In genomic region chr11:129785383-129786111, GRCh38 we compare ENCODE assay signal across 7 cellular contexts. TPM values are rescaled to one million over a fixed set of nuclear protein-coding genes. Genes with fewer than 3 reads are reported as not detected.
A peak's percentile ranks its signal among the peaks of the same experiment; 100 is the strongest.
DNase-seq lines count a peak whose midpoint lies in the region; ATAC-seq and TF ChIP-seq lines count a peak whose summit lies in the region.

No MANE protein-coding gene starts in this region.

- DNase-seq in DMS53 treated with DMSO at 0.1 percent for 48 hours (lab: John Stamatoyannopoulos, UW; ENCODE audit: unreplicated experiment) (peak; percentile 25), LNCaP clone FGC (ENCODE audit: low read depth) (no peak), lung microvascular endothelial cell (ENCODE audit: low read depth in 2 of 2) (peak; percentile 20 to 41), C1 segment of cervical spinal cord (lab: John Stamatoyannopoulos, UW) (no peak)

- no peak overlapping the region for H3K4me3 ChIP-seq in LNCaP clone FGC (ENCODE audit: low read depth, low read length)

- H3K27ac ChIP-seq in VCaP: peak overlapping the region; percentile 58

- no peak for ATAC-seq in GM18907 (IDR thresholded peaks at IDR 0.05; ENCODE audit: unreplicated experiment)
- no peak for ATAC-seq in HG02885 (IDR thresholded peaks at IDR 0.05; ENCODE audit: poor library complexity, unreplicated experiment)

- peak; percentile 47 for TF ChIP-seq CTCF in LNCaP clone FGC (IDR thresholded peaks at IDR 0.05; ENCODE audit: control insufficient read depth, extremely low read depth, insufficient read depth)
- TF ChIP-seq CTCF in VCaP (conservative IDR thresholded peaks at IDR 0.05): peak; percentile 75

RNA-seq across cellular contexts. Expression of gene TMEM45B, which starts 30.1 kb away (rescaled TPM):
- total RNA-seq in lung microvascular endothelial cell: 0.99 and 1.3 TPM in 2 replicates

Comparison
In these comparisons a context has a peak if more than half of its experiments do, and no peak if none do; other contexts are left out.
1. DNase-seq: peak in DMS53 treated with DMSO at 0.1 percent for 48 hours (single experiment) and lung microvascular endothelial cell (2 of 2); none in LNCaP clone FGC (single experiment) and C1 segment of cervical spinal cord (0 of 14).